2 cellular contexts compared by ENCODE assay signal in genomic region chr1:173856014-173856413, GRCh38.
TF ChIP-seq lines count a peak whose summit lies in the region.

No MANE protein-coding gene starts in this region.

TF ChIP-seq in IMR-90, 13 proteins besides CTCF, POLR2A, EP300 and RAD21:
- TF ChIP-seq ELK1 (IDR thresholded peaks at IDR 0.05; ENCODE audit: borderline replicate concordance, low read depth, low read length) (no peak), NFE2L2 (IDR thresholded peaks at IDR 0.05; ENCODE audit: low read depth, low read length) (no peak), SMC3 (IDR thresholded peaks at IDR 0.05; ENCODE audit: low read depth, low read length) (no peak), MXI1 (IDR thresholded peaks at IDR 0.05; ENCODE audit: borderline replicate concordance, low read depth, low read length) (no peak), BHLHE40 (IDR thresholded peaks at IDR 0.05; ENCODE audit: low read depth, low read length) (no peak), CHD1 (IDR thresholded peaks at IDR 0.05; ENCODE audit: low read depth, low read length) (no peak), FOS (IDR thresholded peaks at IDR 0.05; ENCODE audit: low read depth, low read length) (no peak), USF2 (IDR thresholded peaks at IDR 0.05; ENCODE audit: low read depth, low read length) (no peak), CEBPB (IDR thresholded peaks at IDR 0.05; ENCODE audit: low read depth, low read length) (no peak)
TF ChIP-seq in IMR-90: peak in this region for 0.

TF ChIP-seq in H1, 55 proteins besides CTCF, POLR2A, EP300 and RAD21:
- TF ChIP-seq ZNF274 (IDR thresholded peaks at IDR 0.05; ENCODE audit: borderline replicate concordance, extremely low read depth, low read length) = no peak
- TF ChIP-seq POLR2AphosphoS5 (IDR thresholded peaks at IDR 0.05; ENCODE audit: low read depth, low read length) = peak; percentile 33; the same call in 1 of the 2 replicates
- no peak for TF ChIP-seq HDAC2 (IDR thresholded peaks at IDR 0.05; ENCODE audit: borderline replicate concordance in 1 of 2, low read depth in 2 of 2, low read length in 2 of 2)
- no peak for TF ChIP-seq CHD7 (IDR thresholded peaks at IDR 0.05; ENCODE audit: insufficient replicate concordance, low read length)
- TF ChIP-seq CTBP2 (IDR thresholded peaks at IDR 0.05; ENCODE audit: borderline replicate concordance, insufficient read depth, insufficient read length, low read length) = no peak
